21 cellular contexts compared by ENCODE assay signal in the genomic region with DNA sequence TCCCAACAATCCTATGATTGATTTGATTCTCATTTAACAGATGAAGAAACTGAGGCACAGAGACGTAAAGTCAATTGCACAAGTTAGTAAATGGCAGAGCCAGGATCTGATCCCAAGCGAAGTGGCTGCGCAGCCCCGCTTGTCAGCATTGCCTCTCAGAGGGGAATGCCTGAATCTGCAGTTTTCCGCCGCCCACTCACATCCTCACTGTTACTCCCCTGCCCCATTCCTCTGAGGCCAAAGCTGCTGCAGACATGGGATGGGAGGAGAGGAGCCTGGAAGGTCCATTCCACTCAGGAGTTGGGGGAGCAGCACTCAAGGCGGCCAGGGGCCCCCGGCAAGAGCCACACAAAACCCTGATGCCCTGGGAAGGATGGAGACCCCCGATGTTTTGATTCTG. TPM values are rescaled to one million over a fixed set of nuclear protein-coding genes. Genes with fewer than 3 reads are reported as not detected.
A peak's percentile ranks its signal among the peaks of the same experiment; 100 is the strongest.
DNase-seq lines count a peak whose midpoint lies in the region; ATAC-seq, FAIRE-seq and TF ChIP-seq lines count a peak whose summit lies in the region.
"Had no signal": no experiment of that assay in that cellular context is flagged by ENCODE, and none has a peak within 500 bp of the region (broad histone marks: within the 10 kb centered on the region; RNA-seq: fewer than 3 reads in every experiment).

No MANE protein-coding gene starts in this region.

- peaks cover 37 to 52% of the 10 kb centered on the region in 2 donors for H3K36me3 Mint-ChIP-seq in stimulated activated naive B cell treated with anti-CD40 and anti-IgM and Interleukin-4, amounts not matched to agents 10 μg/mL and 1 μg/mL and 100 μg/mL, for 72 hours
- H3K36me3 Mint-ChIP-seq in progenitor cell of endocrine pancreas (ENCODE audit: insufficient read depth): peaks cover 18% of the 10 kb centered on the region

- CTCF ChIA-PET in HEK293 (lab: Yijun Ruan, JAX): interaction anchor here (1.0 to 2.2 kb wide), 2 partner anchors 12 to 21 kb away, joined by 4 to 8 read pairs; no protein-coding TSS in a partner anchor

- no peak overlapping the region for H3K27ac ChIP-seq in HEK293 (ENCODE audit: extremely low read depth, low read depth, low read length)
- peak overlapping the region; percentile 90 for H3K27ac ChIP-seq in cingulate gyrus (ENCODE audit: low read depth, low read length)
- H3K27ac ChIP-seq in kidney (ENCODE audit: low read depth in 2 of 2, low read length in 2 of 2): peak overlapping the region in 1 of 2 donors; percentile 39
- H3K27ac ChIP-seq: epithelial cell of prostate had no signal

- H3K9me3 Mint-ChIP-seq in stimulated activated naive B cell treated with anti-CD40 and anti-IgM and Interleukin-4, amounts not matched to agents 10 μg/mL and 1 μg/mL and 100 μg/mL, for 72 hours: no peaks in the 10 kb centered on the region
- H3K9me3 Mint-ChIP-seq in progenitor cell of endocrine pancreas (ENCODE audit: low read depth): no peaks in the 10 kb centered on the region
- H3K9me3 Mint-ChIP-seq: CD8-positive, alpha-beta memory T cell had no signal

- DNase-seq in kidney (peak; percentile 81), Kasumi-1 (lab: John Stamatoyannopoulos, UW) (no peak), T-helper 9 cell (no peak), progenitor cell of endocrine pancreas (ENCODE audit: low spot score, unreplicated experiment) (no peak)
- DNase-seq in stimulated activated naive B cell treated with anti-CD40 and anti-IgM and Interleukin-4, amounts not matched to agents 10 μg/mL and 1 μg/mL and 100 μg/mL, for 72 hours: no peak
- DNase-seq: activated CD4-positive, alpha-beta T cell treated with anti-CD3 and anti-CD28 coated beads for 1 hour; CD8-positive, alpha-beta memory T cell; NCI-H1694; NCI-H2227 treated with DMSO at 0.1 percent for 48 hours; stimulated activated CD4-positive, alpha-beta T cell treated with anti-CD3 and anti-CD28 coated beads, Interleukin-4, amount 100 ng/mL, for 4 hours had no signal

- H3K9ac ChIP-seq in kidney (ENCODE audit: low read length in 2 of 2): peak overlapping the region in 1 of 2 donors; percentile 40

- H3K4me1 Mint-ChIP-seq in stimulated activated naive B cell treated with anti-CD40 and anti-IgM and Interleukin-4, amounts not matched to agents 10 μg/mL and 1 μg/mL and 100 μg/mL, for 72 hours: peaks cover 6 to 11% of the 10 kb centered on the region in 2 donors
- H3K4me1 Mint-ChIP-seq in progenitor cell of endocrine pancreas (ENCODE audit: low read depth): peaks cover 3% of the 10 kb centered on the region

- H3K36me3 ChIP-seq in HEK293 (ENCODE audit: control insufficient read depth in 2 of 2, insufficient read depth in 1 of 2, low read length in 2 of 2) (peaks cover 7 to 26% of the 10 kb centered on the region in 2 experiments; a peak in 2 of 3 replicates), kidney (ENCODE audit: control insufficient read depth in 1 of 2, insufficient read depth in 2 of 2, low read length in 2 of 2) (peaks cover 5 to 7% of the 10 kb centered on the region in 2 donors)

- intact Hi-C loops in kidney (cut with DNase I): no loop called here

- H3K4me1 ChIP-seq in HEK293 (ENCODE audit: control insufficient read depth, insufficient read depth, low read length): no peaks in the 10 kb centered on the region
- peaks cover 0 to 3% of the 10 kb centered on the region in 2 donors for H3K4me1 ChIP-seq in kidney (ENCODE audit: control insufficient read depth in 1 of 2, insufficient read depth in 1 of 2, low read depth in 1 of 2, low read length in 2 of 2)

- ATAC-seq in stimulated activated naive B cell treated with anti-CD40 and anti-IgM and Interleukin-4, amounts not matched to agents 10 μg/mL and 1 μg/mL and 100 μg/mL, for 72 hours (replicated peaks): no peak
- ATAC-seq in GM18502 (IDR thresholded peaks at IDR 0.05; ENCODE audit: poor library complexity, unreplicated experiment): no peak

- H3K4me3 Mint-ChIP-seq in stimulated activated naive B cell treated with anti-CD40 and anti-IgM and Interleukin-4, amounts not matched to agents 10 μg/mL and 1 μg/mL and 100 μg/mL, for 72 hours: no peak overlapping the region
- no peak overlapping the region for H3K4me3 Mint-ChIP-seq in progenitor cell of endocrine pancreas (ENCODE audit: low read depth)
- H3K4me3 Mint-ChIP-seq: activated naive CD8-positive, alpha-beta T cell; CD8-positive, alpha-beta memory T cell had no signal

- H3K27me3 Mint-ChIP-seq in stimulated activated naive B cell treated with anti-CD40 and anti-IgM and Interleukin-4, amounts not matched to agents 10 μg/mL and 1 μg/mL and 100 μg/mL, for 72 hours: no peaks in the 10 kb centered on the region
- peaks cover 13% of the 10 kb centered on the region for H3K27me3 Mint-ChIP-seq in progenitor cell of endocrine pancreas
- H3K27me3 Mint-ChIP-seq: activated naive CD8-positive, alpha-beta T cell; CD8-positive, alpha-beta memory T cell had no signal

- no peak for TF ChIP-seq CTCF in HEK293 (tag by site-specific recombination; IDR thresholded peaks at IDR 0.05)
- no peak for TF ChIP-seq CTCF in kidney (IDR thresholded peaks at IDR 0.05; ENCODE audit: borderline replicate concordance, extremely low read depth, insufficient read depth)
- TF ChIP-seq CTCF in progenitor cell of endocrine pancreas (IDR thresholded peaks at IDR 0.05; ENCODE audit: unreplicated experiment): no peak

- H3K27ac Mint-ChIP-seq in stimulated activated naive B cell treated with anti-CD40 and anti-IgM and Interleukin-4, amounts not matched to agents 10 μg/mL and 1 μg/mL and 100 μg/mL, for 72 hours: peak overlapping the region; percentile 56
- no peak overlapping the region for H3K27ac Mint-ChIP-seq in progenitor cell of endocrine pancreas
- H3K27ac Mint-ChIP-seq: activated naive CD8-positive, alpha-beta T cell; CD8-positive, alpha-beta memory T cell had no signal

- POLR2A ChIA-PET in HEK293 (lab: Yijun Ruan, JAX): interaction anchor here (0.9 kb wide), 1 partner anchor 12 kb away, joined by 3 read pairs; no protein-coding TSS in a partner anchor

- H3K9me3 ChIP-seq in HEK293 (ENCODE audit: control insufficient read depth, insufficient read depth, low read depth, low read length): no peaks in the 10 kb centered on the region
- no peaks in the 10 kb centered on the region for H3K9me3 ChIP-seq in kidney (ENCODE audit: control insufficient read depth in 1 of 2, low read length in 2 of 2)

- H3K4me3 ChIP-seq in HEK293 (ENCODE audit: low read depth, low read length): no peak overlapping the region
- H3K4me3 ChIP-seq in kidney (ENCODE audit: low read length in 2 of 2): peak overlapping the region in 1 of 2 donors; percentile 38
- H3K4me3 ChIP-seq: lung, skin epidermis had no signal

- no peak for FAIRE-seq in kidney (lab: Jason Lieb, UNC)
- FAIRE-seq: frontal cortex had no signal

TF ChIP-seq in HEK293, 187 proteins besides CTCF, POLR2A, EP300 and RAD21:
- peak; percentile 20; the same call in 1 of the 2 replicates for TF ChIP-seq EGR2 (tag by site-specific recombination; IDR thresholded peaks at IDR 0.05; ENCODE audit: low read depth)
- TF ChIP-seq KLF1 (tag by site-specific recombination; IDR thresholded peaks at IDR 0.05): no peak
- peak; percentile 69 for TF ChIP-seq ZFHX2 (tag by site-specific recombination; conservative IDR thresholded peaks at IDR 0.05)

RNA-seq across cellular contexts. Expression of gene NRIP2, which starts 1.0 kb away (rescaled TPM):
- total RNA-seq in kidney (11.7 TPM), progenitor cell of endocrine pancreas (not detected in 2 replicates)
- polyA plus RNA-seq in kidney (ENCODE audit: insufficient read depth, low read depth, low replicate concordance): 15.9 TPM
- total RNA-seq: activated CD8-positive, alpha-beta memory T cell treated with anti-CD3 and anti-CD28 coated beads for 36 hours; CD8-positive, alpha-beta memory T cell; frontal cortex had no signal

RNA-seq across cellular contexts. Expression of gene ITFG2, which starts 21.3 kb away (rescaled TPM):
- total RNA-seq in kidney: 48.2 TPM
- 23.6 TPM for polyA plus RNA-seq in kidney (ENCODE audit: insufficient read depth, low read depth, low replicate concordance)
- 85.3 and 89.3 TPM in 2 replicates for total RNA-seq in progenitor cell of endocrine pancreas

RNA-seq across cellular contexts. Expression of gene TEX52, which starts 23.0 kb away (rescaled TPM):
- total RNA-seq in kidney (not detected), progenitor cell of endocrine pancreas (not detected in 2 replicates)
- not detected for polyA plus RNA-seq in kidney (ENCODE audit: insufficient read depth, low read depth, low replicate concordance)
- total RNA-seq: activated CD8-positive, alpha-beta memory T cell treated with anti-CD3 and anti-CD28 coated beads for 36 hours; CD8-positive, alpha-beta memory T cell; dermis microvascular lymphatic vessel endothelial cell; frontal cortex; lung; temporal lobe had no signal
- polyA plus RNA-seq: CD8-positive, alpha-beta memory T cell; lung had no signal

RNA-seq across cellular contexts. Expression of gene FKBP4, which starts 39.0 kb away (rescaled TPM):
- total RNA-seq in kidney (70.2 TPM), progenitor cell of endocrine pancreas (132 and 149 TPM in 2 replicates)
- polyA plus RNA-seq in kidney (ENCODE audit: insufficient read depth, low read depth, low replicate concordance): 114 TPM

RNA-seq across cellular contexts. Expression of gene FOXM1, which starts 43.2 kb away (rescaled TPM):
- total RNA-seq in kidney (1.3 TPM), progenitor cell of endocrine pancreas (80.8 and 92.2 TPM in 2 replicates)
- polyA plus RNA-seq in kidney (ENCODE audit: insufficient read depth, low read depth, low replicate concordance): 1.3 TPM

Comparison
In these comparisons a context has a peak if more than half of its experiments do, and no peak if none do; other contexts are left out.
1. RNA of gene NRIP2, which starts 1.0 kb away (total RNA-seq): 11.7 TPM in kidney (single experiment); not detected in progenitor cell of endocrine pancreas; every median in the first group is over 10 times any median in the second.